In the genomic region with DNA sequence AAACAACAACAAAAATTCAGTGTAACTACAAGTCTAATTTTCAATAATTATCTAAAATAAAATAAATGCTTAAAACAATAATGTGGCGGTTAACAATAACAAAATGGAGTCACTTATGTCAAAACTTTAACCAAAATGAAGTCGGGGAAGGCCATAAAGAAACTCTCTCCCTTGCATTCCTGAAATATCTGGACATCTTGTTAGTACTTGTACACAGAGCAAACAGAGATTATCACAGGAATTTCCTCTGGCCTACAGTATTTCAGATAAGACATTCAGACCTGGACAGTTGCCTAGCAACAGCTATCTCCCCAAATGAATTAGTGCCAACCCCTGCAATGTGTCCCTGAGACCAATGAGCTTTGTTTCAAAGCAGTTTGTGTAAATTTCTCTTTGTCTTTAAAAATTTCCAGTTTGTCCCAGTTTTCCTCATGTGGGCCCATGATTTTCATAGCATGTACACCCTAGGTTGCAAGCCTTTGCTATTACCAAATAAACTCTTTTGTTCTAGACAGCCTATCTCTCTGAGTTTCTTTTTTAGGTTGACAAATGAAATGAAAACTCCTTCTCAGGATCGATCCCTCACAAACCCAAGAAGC, we compare ENCODE assay signal across 12 cellular contexts.
DNase-seq lines count a peak whose midpoint lies in the region; ATAC-seq, FAIRE-seq and TF ChIP-seq lines count a peak whose summit lies in the region.
"Had no signal": no experiment of that assay in that cellular context is flagged by ENCODE, and none has a peak within 500 bp of the region (broad histone marks: within the 10 kb centered on the region; RNA-seq: fewer than 3 reads in every experiment).

No MANE protein-coding gene starts in this region.

- H3K27ac Mint-ChIP-seq in astrocyte (ENCODE audit: unreplicated experiment) (peak overlapping the region; percentile 16), type B pancreatic cell (peak overlapping the region; percentile 76)
- H3K27ac Mint-ChIP-seq in activated CD8-positive, alpha-beta T cell treated with anti-CD3 and anti-CD28 coated beads for 36 hours, result no peak overlapping the region

- CTCF ChIA-PET in activated CD8-positive, alpha-beta T cell treated with anti-CD3 and anti-CD28 coated beads for 36 hours (lab: Charles Lee), result no interaction called here

- H3K27me3 ChIP-seq in astrocyte (ENCODE audit: insufficient read depth, low read length) (no peaks in the 10 kb centered on the region), hepatocyte (no peaks in the 10 kb centered on the region)
- H3K27me3 ChIP-seq: colonic mucosa had no signal

- H3K9me3 ChIP-seq in astrocyte (ENCODE audit: insufficient read depth, low read depth, low read length) (peaks cover 3% of the 10 kb centered on the region), hepatocyte (ENCODE audit: low read depth) (peaks cover 10% of the 10 kb centered on the region)
- H3K9me3 ChIP-seq: colonic mucosa, prostate gland had no signal

- POLR2A ChIA-PET in activated CD8-positive, alpha-beta T cell treated with anti-CD3 and anti-CD28 coated beads for 36 hours (lab: Charles Lee), result no interaction called here

- peak; percentile 37 for DNase-seq in HuH-7.5 (ENCODE audit: low spot score)
- peak; percentile 85 for DNase-seq in astrocyte (ENCODE audit: low read depth)
- DNase-seq in hepatocyte (ENCODE audit: low spot score), result peak; percentile 81
- no peak for DNase-seq in type B pancreatic cell (ENCODE audit: extremely low spot score, unreplicated experiment)
- no peak for DNase-seq in activated CD8-positive, alpha-beta T cell treated with anti-CD3 and anti-CD28 coated beads for 36 hours
- DNase-seq: activated CD8-positive, alpha-beta memory T cell treated with anti-CD3 and anti-CD28 coated beads, Interleukin-2, amount 50 U/mL, for 4 hours; colonic mucosa; NCI-H510A; T-helper 1 cell had no signal

- H3K4me3 Mint-ChIP-seq in astrocyte (ENCODE audit: unreplicated experiment) (no peak overlapping the region), type B pancreatic cell (peak overlapping the region; percentile 13)
- no peak overlapping the region for H3K4me3 Mint-ChIP-seq in activated CD8-positive, alpha-beta T cell treated with anti-CD3 and anti-CD28 coated beads for 36 hours

- peaks cover 5% of the 10 kb centered on the region for H3K36me3 Mint-ChIP-seq in astrocyte (ENCODE audit: low read depth, unreplicated experiment)
- peaks cover 21% of the 10 kb centered on the region for H3K36me3 Mint-ChIP-seq in type B pancreatic cell
- peaks cover 10% of the 10 kb centered on the region for H3K36me3 Mint-ChIP-seq in activated CD8-positive, alpha-beta T cell treated with anti-CD3 and anti-CD28 coated beads for 36 hours (ENCODE audit: low read depth)

- TF ChIP-seq CTCF in astrocyte (IDR thresholded peaks at IDR 0.05; ENCODE audit: insufficient read depth, low read depth, low read length) (no peak), hepatocyte (IDR thresholded peaks at IDR 0.05; ENCODE audit: poor library complexity) (no peak), type B pancreatic cell (conservative IDR thresholded peaks at IDR 0.05) (no peak)
- TF ChIP-seq CTCF in activated CD8-positive, alpha-beta T cell treated with anti-CD3 and anti-CD28 coated beads for 36 hours (IDR thresholded peaks at IDR 0.05), result no peak

- H3K4me1 Mint-ChIP-seq in astrocyte (ENCODE audit: low read depth, unreplicated experiment) (peaks cover 7% of the 10 kb centered on the region), type B pancreatic cell (ENCODE audit: unreplicated experiment) (peaks cover 26% of the 10 kb centered on the region)
- H3K4me1 Mint-ChIP-seq in activated CD8-positive, alpha-beta T cell treated with anti-CD3 and anti-CD28 coated beads for 36 hours (ENCODE audit: low read depth), result no peaks in the 10 kb centered on the region

- intact Hi-C loops in activated CD8-positive, alpha-beta T cell treated with anti-CD3 and anti-CD28 coated beads for 36 hours (cut with micrococcal nuclease), result no loop called here

- no peak for FAIRE-seq in astrocyte (lab: Jason Lieb, UNC)

- no peaks in the 10 kb centered on the region for H4K20me1 ChIP-seq in astrocyte (ENCODE audit: insufficient read depth, low read length)
- H4K20me1 ChIP-seq in hepatocyte (ENCODE audit: insufficient read depth, poor library complexity, severe bottlenecking), result no peaks in the 10 kb centered on the region

- no peak overlapping the region for H3K27ac ChIP-seq in astrocyte (ENCODE audit: low read depth, low read length)
- peak overlapping the region; percentile 74 for H3K27ac ChIP-seq in hepatocyte
- H3K27ac ChIP-seq: colonic mucosa, prostate gland had no signal

- peak overlapping the region; percentile 24 for H3K4me2 ChIP-seq in astrocyte (ENCODE audit: low read length)
- H3K4me2 ChIP-seq in hepatocyte, result peak overlapping the region; percentile 62

- H3K27me3 Mint-ChIP-seq in astrocyte (ENCODE audit: low read depth, unreplicated experiment) (no peaks in the 10 kb centered on the region), type B pancreatic cell (no peaks in the 10 kb centered on the region)
- H3K27me3 Mint-ChIP-seq in activated CD8-positive, alpha-beta T cell treated with anti-CD3 and anti-CD28 coated beads for 36 hours, result no peaks in the 10 kb centered on the region

- H2AFZ ChIP-seq in astrocyte (ENCODE audit: low read depth, low read length) (no peak overlapping the region), hepatocyte (no peak overlapping the region)

- H3K79me2 ChIP-seq in astrocyte (ENCODE audit: insufficient read depth, low read length), result no peaks in the 10 kb centered on the region
- H3K79me2 ChIP-seq in hepatocyte, result peaks cover 6% of the 10 kb centered on the region

- no peak overlapping the region for H3K4me3 ChIP-seq in astrocyte (ENCODE audit: insufficient read depth, low read depth, low read length)
- no peak overlapping the region for H3K4me3 ChIP-seq in hepatocyte
- H3K4me3 ChIP-seq: colonic mucosa, prostate gland had no signal

- ATAC-seq in HG02798 (IDR thresholded peaks at IDR 0.05; ENCODE audit: poor library complexity, unreplicated experiment) (no peak), GM19397 (IDR thresholded peaks at IDR 0.05; ENCODE audit: unreplicated experiment) (no peak)
- no peak for ATAC-seq in activated CD8-positive, alpha-beta T cell treated with anti-CD3 and anti-CD28 coated beads for 36 hours

- H3K9me3 Mint-ChIP-seq in astrocyte (ENCODE audit: unreplicated experiment) (peaks cover 5% of the 10 kb centered on the region), type B pancreatic cell (peaks cover 6% of the 10 kb centered on the region)
- peaks cover 2% of the 10 kb centered on the region for H3K9me3 Mint-ChIP-seq in activated CD8-positive, alpha-beta T cell treated with anti-CD3 and anti-CD28 coated beads for 36 hours

- H3K4me1 ChIP-seq in astrocyte (ENCODE audit: insufficient read depth, low read length) (no peaks in the 10 kb centered on the region), hepatocyte (ENCODE audit: insufficient read depth) (peaks cover 29% of the 10 kb centered on the region)
- H3K4me1 ChIP-seq: colonic mucosa, prostate gland had no signal

- 25% methylated on average over 3 of the region's 3 CpGs for WGBS in hepatocyte (ENCODE audit: low lambda C conversion rate, missing lambda C conversion rate)

- H3K9ac ChIP-seq in astrocyte (ENCODE audit: low read length), result no peak overlapping the region

- H3K36me3 ChIP-seq in astrocyte (ENCODE audit: insufficient read depth, low read length) (peaks cover 2% of the 10 kb centered on the region), hepatocyte (replicated peaks; ENCODE audit: insufficient read depth, low read depth) (no peaks in the 10 kb centered on the region)
- H3K36me3 ChIP-seq: colonic mucosa, prostate gland had no signal

- no peaks in the 10 kb centered on the region for H3K9me2 ChIP-seq in hepatocyte (replicated peaks; ENCODE audit: insufficient read depth)

Comparison
In these comparisons a context has a peak if more than half of its experiments do, and no peak if none do; other contexts are left out.
1. DNase-seq: peak in HuH-7.5 (single experiment), astrocyte (single experiment) and hepatocyte (single experiment); none in type B pancreatic cell (single experiment) and activated CD8-positive, alpha-beta T cell treated with anti-CD3 and anti-CD28 coated beads for 36 hours (single experiment).